In the genomic region with DNA sequence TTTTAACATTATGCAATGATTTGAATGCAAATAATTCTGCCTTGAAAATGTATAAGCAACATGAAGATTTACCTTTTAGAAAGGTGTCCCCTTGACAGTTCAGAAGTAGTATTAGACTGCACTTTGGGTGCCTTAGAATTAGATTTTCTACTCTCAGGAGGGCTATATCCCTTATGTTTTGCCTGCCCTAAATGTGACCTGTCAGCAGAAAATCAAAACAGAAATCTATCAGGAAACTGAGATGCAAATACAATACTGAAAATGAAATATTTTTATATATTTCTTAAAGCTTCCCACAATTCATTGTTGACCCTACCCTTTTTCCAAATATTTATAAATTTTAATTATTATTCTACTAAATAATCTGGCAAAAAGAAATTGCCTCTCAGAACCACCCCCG, we compare ENCODE assay signal across 30 cellular contexts.
"Had no signal": no experiment of that assay in that cellular context is flagged by ENCODE, and none has a peak within 500 bp of the region (broad histone marks: within the 10 kb centered on the region; RNA-seq: fewer than 3 reads in every experiment).

No MANE protein-coding gene starts in this region.

- H3K9me3 Mint-ChIP-seq: naive thymus-derived CD8-positive, alpha-beta T cell; nephron; neural crest cell; stimulated activated effector memory CD8-positive, alpha-beta T cell treated with anti-CD3 and anti-CD28 coated beads, Interleukin-12 subunit alpha, Interleukin-12 subunit beta, amount 100 ng/mL, for 72 hours; stimulated activated naive CD8-positive, alpha-beta T cell treated with anti-CD3 and anti-CD28 coated beads, Interleukin-15, Interleukin-2, amounts not matched to agents 100 ng/mL and 50 ng/mL, for 24 hours had no signal

- DNase-seq: hippocampal formation; kidney glomerular epithelial cell; left cardiac atrium; lower lobe of right lung; mammary epithelial cell; mesenchymal stem cell; naive thymus-derived CD8-positive, alpha-beta T cell; nucleus accumbens; pancreas; posterior cingulate gyrus; retina; right cardiac atrium; sigmoid colon; small intestine; spleen; stimulated activated CD4-positive, alpha-beta T cell treated with anti-CD3 and anti-CD28 coated beads, Interleukin-4, amount 100 ng/mL, for 24 hours; stimulated activated naive CD4-positive, alpha-beta T cell; tibial artery; trophoblast cell; upper lobe of right lung; uterus had no signal

- H3K27me3 ChIP-seq: pancreas, sigmoid colon, spleen, suprapubic skin, tibial artery, upper lobe of right lung, uterus had no signal

- H3K36me3 ChIP-seq: uterus had no signal

- H3K27ac Mint-ChIP-seq: nephron; stimulated activated effector memory CD8-positive, alpha-beta T cell treated with anti-CD3 and anti-CD28 coated beads, Interleukin-12 subunit alpha, Interleukin-12 subunit beta, amount 100 ng/mL, for 72 hours; stimulated activated naive CD8-positive, alpha-beta T cell treated with anti-CD3 and anti-CD28 coated beads, Interleukin-15, Interleukin-2, amounts not matched to agents 100 ng/mL and 50 ng/mL, for 24 hours had no signal

- H3K4me1 ChIP-seq: lower lobe of right lung, prostate gland, uterus had no signal

- H3K27ac ChIP-seq: lower lobe of right lung, pancreas, prostate gland, sigmoid colon, spleen, suprapubic skin, thoracic aorta, tibial artery, upper lobe of right lung, uterus had no signal

- H3K9me3 ChIP-seq: lower lobe of right lung, pancreas, prostate gland, sigmoid colon, spleen, suprapubic skin, thoracic aorta, tibial artery, upper lobe of right lung, uterus had no signal

- FAIRE-seq: keratinocyte had no signal

- ATAC-seq: left cardiac atrium; left lobe of liver; lower lobe of right lung; naive thymus-derived CD8-positive, alpha-beta T cell; pancreas; right cardiac atrium; stimulated activated effector memory CD8-positive, alpha-beta T cell treated with anti-CD3 and anti-CD28 coated beads, Interleukin-12 subunit alpha, Interleukin-12 subunit beta, amount 100 ng/mL, for 72 hours; upper lobe of right lung had no signal

- H3K27me3 Mint-ChIP-seq: naive thymus-derived CD8-positive, alpha-beta T cell; stimulated activated naive CD8-positive, alpha-beta T cell treated with anti-CD3 and anti-CD28 coated beads, Interleukin-15, Interleukin-2, amounts not matched to agents 100 ng/mL and 50 ng/mL, for 24 hours had no signal

- H3K4me3 Mint-ChIP-seq: naive thymus-derived CD8-positive, alpha-beta T cell; nephron; neural crest cell; stimulated activated effector memory CD8-positive, alpha-beta T cell treated with anti-CD3 and anti-CD28 coated beads, Interleukin-12 subunit alpha, Interleukin-12 subunit beta, amount 100 ng/mL, for 72 hours; stimulated activated naive CD8-positive, alpha-beta T cell treated with anti-CD3 and anti-CD28 coated beads, Interleukin-15, Interleukin-2, amounts not matched to agents 100 ng/mL and 50 ng/mL, for 24 hours had no signal

- H3K4me3 ChIP-seq: lower lobe of right lung, pancreas, prostate gland, sigmoid colon, spleen, suprapubic skin, thoracic aorta, tibial artery, upper lobe of right lung, uterus had no signal
